Comparison of ENCODE assay signal across 8 cellular contexts in genomic region chr11:123580557-123581275, GRCh38.
DNase-seq lines count a peak whose midpoint lies in the region; ATAC-seq and TF ChIP-seq lines count a peak whose summit lies in the region.

No MANE protein-coding gene starts in this region.

- ATAC-seq in GM21367 (IDR thresholded peaks at IDR 0.05; ENCODE audit: unreplicated experiment) = peak; percentile 86

- no peak overlapping the region for H3K27ac ChIP-seq in RWPE1
- H3K27ac ChIP-seq in cardiac muscle cell = no peak overlapping the region

- H3K36me3 ChIP-seq in cardiac muscle cell = no peaks in the 10 kb centered on the region

- no peaks in the 10 kb centered on the region for H3K4me1 ChIP-seq in cardiac muscle cell (ENCODE audit: low read depth)

- intact Hi-C loops in Calu3 (cut with micrococcal nuclease; ENCODE audit: unreplicated experiment) = loop anchor here (1.0 to 10.0 kb wide), 2 partner anchors 64 to 127 kb away; no protein-coding TSS in a partner anchor

- H3K4me3 ChIP-seq in cardiac muscle cell = no peak overlapping the region

- H3K9me3 Mint-ChIP-seq in Calu3 (ENCODE audit: low read depth, unreplicated experiment) = no peaks in the 10 kb centered on the region

- H3K27me3 ChIP-seq in cardiac muscle cell = no peaks in the 10 kb centered on the region

- peak; percentile 89 for TF ChIP-seq CTCF in Calu3 (IDR thresholded peaks at IDR 0.05; ENCODE audit: unreplicated experiment)
- TF ChIP-seq CTCF in RWPE1 (conservative IDR thresholded peaks at IDR 0.05; ENCODE audit: low read depth) = peak; percentile 94
- peak; percentile 96 for TF ChIP-seq CTCF in cardiac muscle cell (IDR thresholded peaks at IDR 0.05; ENCODE audit: low read depth, low read length)

- BruUV-seq in Calu3 (replicated peaks; lab: Mats Ljungman, UMichigan) = no TSS peak

- peaks cover 29% of the 10 kb centered on the region for H3K4me1 Mint-ChIP-seq in Calu3 (ENCODE audit: low read depth, unreplicated experiment)

- no peaks in the 10 kb centered on the region for H3K9me3 ChIP-seq in cardiac muscle cell (ENCODE audit: low read depth)

- peak; percentile 79 for DNase-seq in Calu3
- peak; percentile 74 for DNase-seq in HPDE6-E6E7 (ENCODE audit: extremely low spot score)
- DNase-seq in RWPE1 (ENCODE audit: low spot score) = peak; percentile 75
- DNase-seq in activated gamma-delta T cell treated with Interleukin-2 at 50 U/mL for 16 hours = peak; percentile 63
- DNase-seq in cardiac muscle cell (ENCODE audit: low read depth in 1 of 2, low spot score in 1 of 2) = peak; percentile 53 to 76
- peak; percentile 79 for DNase-seq in retina
- DNase-seq in NCI-H1694 (lab: John Stamatoyannopoulos, UW) = no peak

- no peak overlapping the region for H3K4me3 Mint-ChIP-seq in Calu3 (ENCODE audit: low read depth, unreplicated experiment)

- no peak overlapping the region for H3K27ac Mint-ChIP-seq in Calu3 (ENCODE audit: unreplicated experiment)

- H3K36me3 Mint-ChIP-seq in Calu3 (ENCODE audit: insufficient read depth, unreplicated experiment) = no peaks in the 10 kb centered on the region

- CTCF ChIA-PET in Calu3 (lab: Charles Lee) = interaction anchor here (0.6 to 1.9 kb wide), 6 partner anchors 9 to 127 kb away, joined by 3 to 18 read pairs (median 7); no protein-coding TSS in a partner anchor
- CTCF ChIA-PET in RWPE1 (lab: Yijun Ruan, JAX) = interaction anchor here (0.5 to 3.5 kb wide), 30 partner anchors 9 to 874 kb away, joined by 3 to 45 read pairs (median 4); partner anchors contain the start of gene SCN3B

- H3K27me3 Mint-ChIP-seq in Calu3 (ENCODE audit: unreplicated experiment) = peaks cover 54% of the 10 kb centered on the region

- POLR2A ChIA-PET in RWPE1 (lab: Yijun Ruan, JAX; ENCODE audit: low non-redundant PET) = no interaction called here
